Comparison of ENCODE assay signal across 1 cellular context in the genomic region with DNA sequence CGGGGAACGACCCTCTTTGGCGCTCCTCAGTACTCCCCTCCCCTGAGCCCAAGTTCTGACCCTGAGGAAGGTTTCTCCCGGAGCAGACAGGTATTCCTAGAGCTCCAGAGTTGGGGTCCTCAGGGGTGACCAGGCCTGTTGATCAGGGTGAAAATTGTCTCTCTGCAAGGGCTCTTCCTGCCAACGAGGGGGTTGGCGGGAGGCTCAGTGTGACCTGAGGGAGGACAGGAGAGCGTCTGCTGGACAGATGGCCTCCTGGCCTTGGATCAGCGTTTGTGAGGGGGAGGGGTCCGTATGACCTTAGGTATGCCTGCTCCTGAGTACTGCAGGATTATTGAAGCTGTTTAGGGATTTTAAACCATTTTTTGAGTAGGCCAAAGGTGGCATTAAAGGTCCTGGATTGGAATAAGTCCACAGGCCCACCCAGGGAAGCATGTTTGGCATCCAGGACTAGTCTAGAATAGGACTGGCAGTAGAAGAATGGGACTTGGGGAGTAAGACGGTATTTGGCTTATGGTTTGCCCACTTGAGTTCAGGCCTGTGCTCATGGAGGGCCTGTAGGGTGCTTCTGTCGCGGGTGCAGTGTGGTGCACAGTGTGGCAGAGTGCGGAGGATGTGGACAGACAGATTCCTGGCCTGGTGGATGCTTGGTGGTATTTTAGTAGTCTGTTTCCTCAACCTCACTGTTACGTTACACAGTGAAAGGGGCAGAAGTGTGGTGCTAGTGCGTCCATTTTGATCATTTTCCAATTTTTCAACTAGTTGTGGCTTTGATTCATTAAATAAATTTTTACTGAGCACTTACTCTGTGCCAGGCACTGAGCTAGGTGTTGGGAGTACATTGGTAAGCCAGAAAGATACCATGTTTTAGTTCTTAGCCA.
TF ChIP-seq lines count a peak whose summit lies in the region.

No MANE protein-coding gene starts in this region.

TF ChIP-seq in endothelial cell of umbilical vein, 7 proteins besides CTCF, POLR2A, EP300 and RAD21:
- TF ChIP-seq POLR2AphosphoS5 (IDR thresholded peaks at IDR 0.05; ENCODE audit: insufficient read depth, low read depth, low read length): no peak
- TF ChIP-seq FOS (IDR thresholded peaks at IDR 0.05; ENCODE audit: borderline replicate concordance, insufficient read depth, low read length): no peak
- TF ChIP-seq, protein P1, sequence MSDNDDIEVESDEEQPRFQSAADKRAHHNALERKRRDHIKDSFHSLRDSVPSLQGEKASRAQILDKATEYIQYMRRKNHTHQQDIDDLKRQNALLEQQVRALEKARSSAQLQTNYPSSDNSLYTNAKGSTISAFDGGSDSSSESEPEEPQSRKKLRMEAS (IDR thresholded peaks at IDR 0.05; ENCODE audit: insufficient read depth, insufficient read length): no peak
- no peak for TF ChIP-seq EZH2 (IDR thresholded peaks at IDR 0.05; ENCODE audit: borderline replicate concordance, low read depth, low read length, severe bottlenecking)
- TF ChIP-seq JUN (IDR thresholded peaks at IDR 0.05; ENCODE audit: borderline replicate concordance, insufficient read depth, insufficient read length, low read depth): no peak
- TF ChIP-seq GATA2 (IDR thresholded peaks at IDR 0.05; ENCODE audit: insufficient read depth, insufficient read length, low read depth, low read length): no peak
- TF ChIP-seq MYC (IDR thresholded peaks at IDR 0.05; ENCODE audit: low read depth, low read length): no peak
TF ChIP-seq in endothelial cell of umbilical vein: peak in this region for 0.
